30 cellular contexts compared by ENCODE assay signal in genomic region chr4:88722276-88722780, GRCh38.
"Had no signal": no experiment of that assay in that cellular context is flagged by ENCODE, and none has a peak within 500 bp of the region (broad histone marks: within the 10 kb centered on the region; RNA-seq: fewer than 3 reads in every experiment).

No MANE protein-coding gene starts in this region.

- ATAC-seq: activated CD8-positive, alpha-beta memory T cell treated with anti-CD3 and anti-CD28 coated beads, Interleukin-2, amount 10 ng/mL, durations not matched to agents 7 days and 5 days; activated naive CD4-positive, alpha-beta T cell treated with anti-CD3 and anti-CD28 coated beads, Interleukin-2, amount 50 U/mL, for 72 hours; activated naive CD8-positive, alpha-beta T cell treated with anti-CD3 and anti-CD28 coated beads, Interleukin-2, amount 50 U/mL, for 24 hours; T-helper 17 cell; WTC11 had no signal

- DNase-seq: activated CD4-positive, alpha-beta T cell treated with anti-CD3 and anti-CD28 coated beads for 48 hours; activated CD4-positive, alpha-beta T cell treated with anti-CD3 and anti-CD28 coated beads, Interleukin-2, amount 50 U/mL, for 4 hours; activated CD4-positive, CD25-positive, alpha-beta regulatory T cell treated with anti-CD3 and anti-CD28 coated beads, Interleukin-2, amount 50 U/mL, for 72 hours; activated CD8-positive, alpha-beta memory T cell treated with anti-CD3 and anti-CD28 coated beads, Interleukin-2, amount 10 ng/mL, durations not matched to agents 7 days and 5 days; activated effector memory CD4-positive, alpha-beta T cell treated with anti-CD3 and anti-CD28 coated beads, Interleukin-2, amount 50 U/mL, for 16 hours; activated naive CD4-positive, alpha-beta T cell treated with Interleukin-2 at 50 U/mL for 16 hours; activated naive CD8-positive, alpha-beta T cell treated with anti-CD3 and anti-CD28 coated beads, Interleukin-2, amount 50 U/mL, for 24 hours; activated T-cell treated with anti-CD3 and anti-CD28 coated beads, Interleukin-2, amount 50 U/mL, for 24 hours; amniotic stem cell; brain microvascular endothelial cell; central memory CD4-positive, alpha-beta T cell; KG1; MG63; MV-4-11; NCI-H1092 treated with DMSO at 0.1 percent for 48 hours; NCI-H1417 treated with DMSO at 0.1 percent for 48 hours; NCI-H1694; NCI-H2029 treated with DMSO at 0.1 percent for 48 hours; NCI-H345; NCI-H510A; NCI-H526 treated with DMSO at 0.1 percent for 48 hours; NCI-H82; Peyer's patch; SIG-M5; T-helper 17 cell; T-helper 9 cell had no signal

- H3K27ac ChIP-seq: brain microvascular endothelial cell, Peyer's patch, RWPE1 had no signal

- H3K4me3 ChIP-seq: MG63, Peyer's patch had no signal

- H3K9me3 ChIP-seq: MG63 had no signal

- H3K4me1 ChIP-seq: Peyer's patch had no signal

- H3K36me3 ChIP-seq: MG63 had no signal

- H3K27me3 ChIP-seq: brain microvascular endothelial cell, MG63, Peyer's patch had no signal

- H3K4me1 Mint-ChIP-seq: activated CD8-positive, alpha-beta memory T cell treated with anti-CD3 and anti-CD28 coated beads, Interleukin-2, amount 10 ng/mL, durations not matched to agents 7 days and 5 days; activated naive CD8-positive, alpha-beta T cell treated with anti-CD3 and anti-CD28 coated beads, Interleukin-2, amount 50 U/mL, for 24 hours; IgD-negative memory B cell; T-helper 17 cell had no signal

- H3K27ac Mint-ChIP-seq: activated CD8-positive, alpha-beta memory T cell treated with anti-CD3 and anti-CD28 coated beads, Interleukin-2, amount 10 ng/mL, durations not matched to agents 7 days and 5 days; activated naive CD8-positive, alpha-beta T cell treated with anti-CD3 and anti-CD28 coated beads, Interleukin-2, amount 50 U/mL, for 24 hours; activated T-cell treated with anti-CD3 and anti-CD28 coated beads, Interleukin-2, amount 50 U/mL, for 24 hours; IgD-negative memory B cell; T-helper 17 cell; WTC11 had no signal

- H3K4me3 Mint-ChIP-seq: activated CD8-positive, alpha-beta memory T cell treated with anti-CD3 and anti-CD28 coated beads, Interleukin-2, amount 10 ng/mL, durations not matched to agents 7 days and 5 days; activated naive CD8-positive, alpha-beta T cell treated with anti-CD3 and anti-CD28 coated beads, Interleukin-2, amount 50 U/mL, for 24 hours; activated T-cell treated with anti-CD3 and anti-CD28 coated beads, Interleukin-2, amount 50 U/mL, for 24 hours; IgD-negative memory B cell; T-helper 17 cell; WTC11 had no signal

- H3K27me3 Mint-ChIP-seq: activated CD8-positive, alpha-beta memory T cell treated with anti-CD3 and anti-CD28 coated beads, Interleukin-2, amount 10 ng/mL, durations not matched to agents 7 days and 5 days; activated naive CD8-positive, alpha-beta T cell treated with anti-CD3 and anti-CD28 coated beads, Interleukin-2, amount 50 U/mL, for 24 hours; activated T-cell treated with anti-CD3 and anti-CD28 coated beads, Interleukin-2, amount 50 U/mL, for 24 hours; IgD-negative memory B cell; T-helper 17 cell had no signal
